ENCODE assay signal across 21 cellular contexts in the genomic region with DNA sequence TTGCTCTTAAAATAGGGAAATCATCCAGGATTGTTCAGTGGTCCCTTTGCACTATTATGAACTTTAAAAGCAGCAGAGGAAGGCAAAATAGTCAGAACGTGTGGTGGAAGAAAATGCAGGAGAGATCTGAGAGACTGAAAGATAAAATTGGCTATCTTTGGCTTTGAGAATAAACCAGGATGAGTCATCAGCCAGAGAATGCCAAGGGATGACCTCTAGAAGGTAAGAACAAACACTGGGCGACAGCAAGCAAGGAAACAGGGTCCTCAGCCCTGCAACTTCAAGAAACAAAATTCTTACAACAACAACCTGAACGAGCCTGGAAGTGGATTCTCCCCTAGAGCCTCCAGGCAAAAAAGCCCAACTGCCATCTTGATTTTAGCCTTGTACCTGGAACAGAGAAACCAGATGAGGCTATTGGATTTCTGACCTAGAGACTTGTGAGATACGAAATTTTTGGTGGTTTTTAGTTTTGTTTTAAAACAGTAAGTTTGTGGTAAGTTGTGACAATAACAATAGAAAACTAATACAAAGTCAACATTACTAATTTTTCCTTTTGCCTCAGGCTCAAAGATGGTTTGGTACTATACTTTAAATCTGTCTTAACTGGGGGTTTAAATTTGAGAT.
"Had no signal": no experiment of that assay in that cellular context is flagged by ENCODE, and none has a peak within 500 bp of the region (broad histone marks: within the 10 kb centered on the region; RNA-seq: fewer than 3 reads in every experiment).

No MANE protein-coding gene starts in this region.

- H3K9me3 ChIP-seq: neutrophil had no signal

- H3K36me3 ChIP-seq: neutrophil had no signal

- H3K4me3 Mint-ChIP-seq: activated CD4-positive, alpha-beta T cell treated with anti-CD3 and anti-CD28 coated beads, Interleukin-2, amount 10 ng/mL, durations not matched to agents 24 days and 14 days; activated CD8-positive, alpha-beta T cell treated with anti-CD3 and anti-CD28 coated beads, Interleukin-2, amount 10 ng/mL, durations not matched to agents 7 days and 5 days; activated naive CD8-positive, alpha-beta T cell treated with anti-CD3 and anti-CD28 coated beads, Interleukin-2, amount 10 ng/mL, durations not matched to agents 7 days and 5 days; dendritic cell treated with granulocyte-macrophage colony-stimulating factor and Interleukin-4, amounts not matched to agents 40 ng/mL and 50 ng/mL, for 4 days; naive thymus-derived CD8-positive, alpha-beta T cell had no signal

- H3K27ac ChIP-seq: epithelial cell of prostate, neutrophil had no signal

- H3K27me3 Mint-ChIP-seq: activated CD4-positive, alpha-beta T cell treated with anti-CD3 and anti-CD28 coated beads, Interleukin-2, amount 10 ng/mL, durations not matched to agents 24 days and 14 days; activated naive CD8-positive, alpha-beta T cell treated with anti-CD3 and anti-CD28 coated beads, Interleukin-2, amount 10 ng/mL, durations not matched to agents 7 days and 5 days; dendritic cell treated with granulocyte-macrophage colony-stimulating factor and Interleukin-4, amounts not matched to agents 40 ng/mL and 50 ng/mL, for 4 days; naive thymus-derived CD8-positive, alpha-beta T cell had no signal

- H3K36me3 Mint-ChIP-seq: activated naive CD8-positive, alpha-beta T cell treated with anti-CD3 and anti-CD28 coated beads, Interleukin-2, amount 10 ng/mL, durations not matched to agents 7 days and 5 days; naive thymus-derived CD8-positive, alpha-beta T cell had no signal

- DNase-seq: activated CD4-positive, alpha-beta T cell treated with anti-CD3 and anti-CD28 coated beads, Interleukin-2, amount 10 ng/mL, durations not matched to agents 24 days and 14 days; activated CD4-positive, CD25-positive, alpha-beta regulatory T cell; activated CD8-positive, alpha-beta memory T cell treated with anti-CD3 and anti-CD28 coated beads, Interleukin-2, amount 50 U/mL, for 4 hours; activated CD8-positive, alpha-beta T cell treated with anti-CD3 and anti-CD28 coated beads, Interleukin-2, amount 10 ng/mL, durations not matched to agents 7 days and 5 days; activated naive CD8-positive, alpha-beta T cell treated with anti-CD3 and anti-CD28 coated beads, Interleukin-2, amount 10 ng/mL, durations not matched to agents 7 days and 5 days; activated T-cell treated with anti-CD3 and anti-CD28 coated beads, Interleukin-2, amount 50 U/mL, for 48 hours; cerebellar nuclear complex; effector memory CD4-positive, alpha-beta T cell; foreskin melanocyte; head of caudate nucleus; mucosa of descending colon; naive thymus-derived CD8-positive, alpha-beta T cell; retina; stimulated activated CD4-positive, alpha-beta T cell treated with anti-CD3 and anti-CD28 coated beads, Interleukin-12 subunit alpha, Interleukin-12 subunit beta, amount 100 ng/mL, for 4 hours; stimulated activated CD4-positive, alpha-beta T cell treated with anti-CD3 and anti-CD28 coated beads, Interleukin-2, amount 100 ng/mL, for 24 hours; T-helper 2 cell had no signal

- H3K27ac Mint-ChIP-seq: activated CD4-positive, alpha-beta T cell treated with anti-CD3 and anti-CD28 coated beads, Interleukin-2, amount 10 ng/mL, durations not matched to agents 24 days and 14 days; activated CD8-positive, alpha-beta T cell treated with anti-CD3 and anti-CD28 coated beads, Interleukin-2, amount 10 ng/mL, durations not matched to agents 7 days and 5 days; activated naive CD8-positive, alpha-beta T cell treated with anti-CD3 and anti-CD28 coated beads, Interleukin-2, amount 10 ng/mL, durations not matched to agents 7 days and 5 days; dendritic cell treated with granulocyte-macrophage colony-stimulating factor and Interleukin-4, amounts not matched to agents 40 ng/mL and 50 ng/mL, for 4 days; naive thymus-derived CD8-positive, alpha-beta T cell had no signal

- H3K9me3 Mint-ChIP-seq: activated naive CD8-positive, alpha-beta T cell treated with anti-CD3 and anti-CD28 coated beads, Interleukin-2, amount 10 ng/mL, durations not matched to agents 7 days and 5 days had no signal

- H3K4me1 Mint-ChIP-seq: activated CD4-positive, alpha-beta T cell treated with anti-CD3 and anti-CD28 coated beads, Interleukin-2, amount 10 ng/mL, durations not matched to agents 24 days and 14 days; activated naive CD8-positive, alpha-beta T cell treated with anti-CD3 and anti-CD28 coated beads, Interleukin-2, amount 10 ng/mL, durations not matched to agents 7 days and 5 days; naive thymus-derived CD8-positive, alpha-beta T cell had no signal

- H3K27me3 ChIP-seq: neutrophil had no signal

- H3K4me3 ChIP-seq: mucosa of descending colon had no signal

- FAIRE-seq: keratinocyte, TTC549 had no signal
